ENCODE assay signal across 1 cellular context in the genomic region with DNA sequence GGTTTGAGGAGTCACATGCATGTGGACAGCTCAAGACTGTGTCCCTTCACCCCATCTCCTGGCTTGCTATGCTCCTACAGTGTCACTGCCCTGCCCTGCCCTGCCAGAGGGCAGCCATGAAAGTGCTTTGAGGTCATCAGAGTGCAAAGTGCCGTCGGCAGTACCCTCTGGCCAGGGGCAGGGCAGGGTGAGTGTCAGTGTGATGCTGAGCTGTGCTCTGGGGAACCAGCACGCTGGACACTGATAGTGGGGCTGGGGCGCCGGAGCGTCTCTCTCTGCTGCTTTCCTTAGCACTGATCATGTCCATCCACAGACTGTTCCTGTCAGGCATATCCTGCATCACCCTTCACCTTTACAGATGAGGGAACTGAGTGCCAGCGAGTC.
TF ChIP-seq lines count a peak whose summit lies in the region.

No MANE protein-coding gene starts in this region.

TF ChIP-seq in K562, 482 proteins besides CTCF, POLR2A, EP300 and RAD21:
- TF ChIP-seq RHOXF2B (CRISPR knock-in tag; conservative IDR thresholded peaks at IDR 0.05) (no peak), MYNN (IDR thresholded peaks at IDR 0.05) (no peak), MYNN (CRISPR knock-in tag; IDR thresholded peaks at IDR 0.05) (no peak), L3MBTL2 (IDR thresholded peaks at IDR 0.05) (no peak), CBFA2T3 (IDR thresholded peaks at IDR 0.05) (no peak), POLR3A (IDR thresholded peaks at IDR 0.05; ENCODE audit: borderline replicate concordance, extremely low read depth, insufficient read depth, insufficient read length) (no peak), RFX5 (IDR thresholded peaks at IDR 0.05; ENCODE audit: low read depth, low read length) (no peak), HNRNPK (IDR thresholded peaks at IDR 0.05; ENCODE audit: low read depth, low read length, poor library complexity, severe bottlenecking) (no peak), CTBP1 (IDR thresholded peaks at IDR 0.05; ENCODE audit: borderline replicate concordance) (no peak)
- TF ChIP-seq, protein P1, sequence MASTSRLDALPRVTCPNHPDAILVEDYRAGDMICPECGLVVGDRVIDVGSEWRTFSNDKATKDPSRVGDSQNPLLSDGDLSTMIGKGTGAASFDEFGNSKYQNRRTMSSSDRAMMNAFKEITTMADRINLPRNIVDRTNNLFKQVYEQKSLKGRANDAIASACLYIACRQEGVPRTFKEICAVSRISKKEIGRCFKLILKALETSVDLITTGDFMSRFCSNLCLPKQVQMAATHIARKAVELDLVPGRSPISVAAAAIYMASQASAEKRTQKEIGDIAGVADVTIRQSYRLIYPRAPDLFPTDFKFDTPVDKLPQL (IDR thresholded peaks at IDR 0.05; ENCODE audit: extremely low read depth, insufficient read length): no peak
- TF ChIP-seq, protein P2, sequence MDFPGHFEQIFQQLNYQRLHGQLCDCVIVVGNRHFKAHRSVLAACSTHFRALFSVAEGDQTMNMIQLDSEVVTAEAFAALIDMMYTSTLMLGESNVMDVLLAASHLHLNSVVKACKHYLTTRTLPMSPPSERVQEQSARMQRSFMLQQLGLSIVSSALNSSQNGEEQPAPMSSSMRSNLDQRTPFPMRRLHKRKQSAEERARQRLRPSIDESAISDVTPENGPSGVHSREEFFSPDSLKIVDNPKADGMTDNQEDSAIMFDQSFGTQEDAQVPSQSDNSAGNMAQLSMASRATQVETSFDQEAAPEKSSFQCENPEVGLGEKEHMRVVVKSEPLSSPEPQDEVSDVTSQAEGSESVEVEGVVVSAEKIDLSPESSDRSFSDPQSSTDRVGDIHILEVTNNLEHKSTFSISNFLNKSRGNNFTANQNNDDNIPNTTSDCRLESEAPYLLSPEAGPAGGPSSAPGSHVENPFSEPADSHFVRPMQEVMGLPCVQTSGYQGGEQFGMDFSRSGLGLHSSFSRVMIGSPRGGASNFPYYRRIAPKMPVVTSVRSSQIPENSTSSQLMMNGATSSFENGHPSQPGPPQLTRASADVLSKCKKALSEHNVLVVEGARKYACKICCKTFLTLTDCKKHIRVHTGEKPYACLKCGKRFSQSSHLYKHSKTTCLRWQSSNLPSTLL (IDR thresholded peaks at IDR 0.05): no peak
- TF ChIP-seq, protein P3, sequence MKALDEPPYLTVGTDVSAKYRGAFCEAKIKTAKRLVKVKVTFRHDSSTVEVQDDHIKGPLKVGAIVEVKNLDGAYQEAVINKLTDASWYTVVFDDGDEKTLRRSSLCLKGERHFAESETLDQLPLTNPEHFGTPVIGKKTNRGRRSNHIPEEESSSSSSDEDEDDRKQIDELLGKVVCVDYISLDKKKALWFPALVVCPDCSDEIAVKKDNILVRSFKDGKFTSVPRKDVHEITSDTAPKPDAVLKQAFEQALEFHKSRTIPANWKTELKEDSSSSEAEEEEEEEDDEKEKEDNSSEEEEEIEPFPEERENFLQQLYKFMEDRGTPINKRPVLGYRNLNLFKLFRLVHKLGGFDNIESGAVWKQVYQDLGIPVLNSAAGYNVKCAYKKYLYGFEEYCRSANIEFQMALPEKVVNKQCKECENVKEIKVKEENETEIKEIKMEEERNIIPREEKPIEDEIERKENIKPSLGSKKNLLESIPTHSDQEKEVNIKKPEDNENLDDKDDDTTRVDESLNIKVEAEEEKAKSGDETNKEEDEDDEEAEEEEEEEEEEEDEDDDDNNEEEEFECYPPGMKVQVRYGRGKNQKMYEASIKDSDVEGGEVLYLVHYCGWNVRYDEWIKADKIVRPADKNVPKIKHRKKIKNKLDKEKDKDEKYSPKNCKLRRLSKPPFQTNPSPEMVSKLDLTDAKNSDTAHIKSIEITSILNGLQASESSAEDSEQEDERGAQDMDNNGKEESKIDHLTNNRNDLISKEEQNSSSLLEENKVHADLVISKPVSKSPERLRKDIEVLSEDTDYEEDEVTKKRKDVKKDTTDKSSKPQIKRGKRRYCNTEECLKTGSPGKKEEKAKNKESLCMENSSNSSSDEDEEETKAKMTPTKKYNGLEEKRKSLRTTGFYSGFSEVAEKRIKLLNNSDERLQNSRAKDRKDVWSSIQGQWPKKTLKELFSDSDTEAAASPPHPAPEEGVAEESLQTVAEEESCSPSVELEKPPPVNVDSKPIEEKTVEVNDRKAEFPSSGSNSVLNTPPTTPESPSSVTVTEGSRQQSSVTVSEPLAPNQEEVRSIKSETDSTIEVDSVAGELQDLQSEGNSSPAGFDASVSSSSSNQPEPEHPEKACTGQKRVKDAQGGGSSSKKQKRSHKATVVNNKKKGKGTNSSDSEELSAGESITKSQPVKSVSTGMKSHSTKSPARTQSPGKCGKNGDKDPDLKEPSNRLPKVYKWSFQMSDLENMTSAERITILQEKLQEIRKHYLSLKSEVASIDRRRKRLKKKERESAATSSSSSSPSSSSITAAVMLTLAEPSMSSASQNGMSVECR (CRISPR knock-in tag; IDR thresholded peaks at IDR 0.05): no peak
- TF ChIP-seq, protein P4, sequence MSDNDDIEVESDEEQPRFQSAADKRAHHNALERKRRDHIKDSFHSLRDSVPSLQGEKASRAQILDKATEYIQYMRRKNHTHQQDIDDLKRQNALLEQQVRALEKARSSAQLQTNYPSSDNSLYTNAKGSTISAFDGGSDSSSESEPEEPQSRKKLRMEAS (CRISPR knock-in tag; IDR thresholded peaks at IDR 0.05): no peak
